Comparison of ENCODE assay signal across 8 cellular contexts in genomic region chr15:44882499-44882968, GRCh38.
DNase-seq lines count a peak whose midpoint lies in the region; ATAC-seq and TF ChIP-seq lines count a peak whose summit lies in the region.

No MANE protein-coding gene starts in this region.

- ATAC-seq in GM18519 (IDR thresholded peaks at IDR 0.05; ENCODE audit: low FRiP score, unreplicated experiment): peak; percentile 64
- peak; percentile 70 for ATAC-seq in GM21723 (IDR thresholded peaks at IDR 0.05; ENCODE audit: unreplicated experiment)
- no peak for ATAC-seq in Right ventricle myocardium superior (ENCODE audit: poor library complexity)
- ATAC-seq in right lobe of liver: no peak

- H3K4me3 Mint-ChIP-seq in nephron progenitor cell: no peak overlapping the region

- peaks cover 34% of the 10 kb centered on the region for H3K9me3 Mint-ChIP-seq in nephron progenitor cell

- H3K4me1 Mint-ChIP-seq in nephron progenitor cell: peaks cover 23% of the 10 kb centered on the region

- TF ChIP-seq CTCF in nephron progenitor cell (IDR thresholded peaks at IDR 0.05): no peak
- no peak for TF ChIP-seq CTCF in right lobe of liver (IDR thresholded peaks at IDR 0.05)

- H3K27me3 ChIP-seq in right lobe of liver: no peaks in the 10 kb centered on the region

- intact Hi-C loops in Right ventricle myocardium superior (cut with DNase I) (no loop called here), right lobe of liver (cut with DNase I) (no loop called here)

- peaks cover 0 to 8% (median 3%) of the 10 kb centered on the region in 4 donors for H3K4me1 ChIP-seq in right lobe of liver

- H3K36me3 ChIP-seq in right lobe of liver: no peaks in the 10 kb centered on the region

- 63% methylated on average over 5 of the region's 5 CpGs for WGBS in right lobe of liver (ENCODE audit: insufficient coverage, low coverage, low lambda C conversion rate, missing lambda C conversion rate)

- H3K27ac Mint-ChIP-seq in nephron progenitor cell: peak overlapping the region; percentile 77

- no peak for TF ChIP-seq POLR2A in right lobe of liver (IDR thresholded peaks at IDR 0.05)

- DNase-seq in M059J (ENCODE audit: low read depth) (peak; percentile 88), nephron progenitor cell (no peak), iPS-NIHi11 (ENCODE audit: low spot score) (no peak), Right ventricle myocardium superior (no peak), ecto neural progenitor cell (ENCODE audit: low spot score) (no peak), right lobe of liver (no peak)

- H3K27me3 Mint-ChIP-seq in nephron progenitor cell (ENCODE audit: low read depth, poor library complexity): peaks cover 16% of the 10 kb centered on the region

- H3K9me3 ChIP-seq in right lobe of liver: no peaks in the 10 kb centered on the region

- H3K4me3 ChIP-seq in right lobe of liver: no peak overlapping the region

- no peaks in the 10 kb centered on the region for H3K36me3 Mint-ChIP-seq in nephron progenitor cell (ENCODE audit: low read depth)

- H3K27ac ChIP-seq in right lobe of liver: no peak overlapping the region

Comparison
In these comparisons a context has a peak if more than half of its experiments do, and no peak if none do; other contexts are left out.
1. ATAC-seq: peak in GM18519 (single experiment) and GM21723 (single experiment); none in Right ventricle myocardium superior (single experiment) and right lobe of liver (0 of 4).